Comparison of ENCODE assay signal across 12 cellular contexts in the genomic region with DNA sequence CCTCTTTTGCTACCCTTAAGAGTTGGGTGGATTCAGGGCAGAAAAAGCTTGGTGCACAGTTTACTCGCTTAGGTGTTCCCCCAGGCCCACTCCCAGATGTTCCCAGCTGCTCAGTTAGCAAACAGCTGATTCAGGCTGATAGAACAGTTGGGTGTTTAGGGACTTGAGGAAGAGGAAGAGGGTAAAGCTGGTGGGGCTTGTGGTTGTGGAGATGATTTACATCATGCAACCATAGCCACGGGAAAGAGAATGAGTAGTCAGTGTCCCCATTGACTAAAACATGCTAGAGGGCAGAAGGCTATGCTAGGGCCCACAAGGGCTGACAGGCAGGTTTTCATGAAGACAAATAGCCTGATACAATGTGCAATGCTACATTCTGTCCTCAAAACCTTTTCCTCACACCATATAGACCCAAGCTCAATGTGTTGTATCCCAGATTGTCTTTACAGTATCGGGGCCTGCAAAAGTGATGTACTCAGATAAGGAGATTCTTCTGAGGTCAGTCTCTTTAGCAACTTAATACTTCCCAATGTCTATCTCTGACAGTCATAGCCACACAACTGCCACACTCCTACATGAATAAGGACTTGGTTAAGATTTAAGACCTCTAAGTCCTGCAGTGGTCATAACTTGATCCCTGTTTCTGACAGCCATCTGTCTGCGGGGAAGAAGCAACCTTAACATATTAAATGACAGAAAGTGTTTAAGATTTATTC. TPM values are rescaled to one million over a fixed set of nuclear protein-coding genes. Genes with fewer than 3 reads are reported as not detected.
DNase-seq lines count a peak whose midpoint lies in the region; ATAC-seq lines count a peak whose summit lies in the region.
"Had no signal": no experiment of that assay in that cellular context is flagged by ENCODE, and none has a peak within 500 bp of the region (broad histone marks: within the 10 kb centered on the region; RNA-seq: fewer than 3 reads in every experiment).

No MANE protein-coding gene starts in this region.

- intact Hi-C loops in naive thymus-derived CD4-positive, alpha-beta T cell (cut with micrococcal nuclease) = no loop called here

- peak; percentile 45 for DNase-seq in Jurkat, Clone E6-1 (ENCODE audit: low read depth, low spot score)
- no peak for DNase-seq in naive thymus-derived CD4-positive, alpha-beta T cell
- DNase-seq in T-helper 2 cell (no peak), NCI-H69 (lab: John Stamatoyannopoulos, UW) (no peak), NCI-H2227 (lab: John Stamatoyannopoulos, UW; ENCODE audit: unreplicated experiment) (no peak)
- DNase-seq: CD8-positive, alpha-beta memory T cell; gastrocnemius medialis; pancreas; stimulated activated CD4-positive, alpha-beta T cell treated with anti-CD3 and anti-CD28 coated beads, Interleukin-2, amount 100 ng/mL, for 48 hours had no signal

- H3K27me3 ChIP-seq in naive thymus-derived CD4-positive, alpha-beta T cell (ENCODE audit: control insufficient read depth in 2 of 2, insufficient read depth in 2 of 2, low read length in 2 of 2) = no peaks in the 10 kb centered on the region
- H3K27me3 ChIP-seq: gastrocnemius medialis, pancreas had no signal

- no peak overlapping the region for H3K4me3 Mint-ChIP-seq in naive thymus-derived CD4-positive, alpha-beta T cell
- H3K4me3 Mint-ChIP-seq: CD8-positive, alpha-beta memory T cell had no signal

- peaks cover 0 to 10% (median 7%) of the 10 kb centered on the region in 11 donors for H3K9me3 Mint-ChIP-seq in naive thymus-derived CD4-positive, alpha-beta T cell

- ATAC-seq in GM19023 (IDR thresholded peaks at IDR 0.05; ENCODE audit: unreplicated experiment) = peak; percentile 88
- ATAC-seq in HG02642 (IDR thresholded peaks at IDR 0.05; ENCODE audit: poor library complexity, unreplicated experiment) = peak; percentile 70
- peak; percentile 40 for ATAC-seq in naive thymus-derived CD4-positive, alpha-beta T cell
- no peak for ATAC-seq in GM21390 (IDR thresholded peaks at IDR 0.05; ENCODE audit: unreplicated experiment)
- ATAC-seq: gastrocnemius medialis had no signal

- peaks cover 15 to 45% (median 20%) of the 10 kb centered on the region in 5 donors for H3K27me3 Mint-ChIP-seq in naive thymus-derived CD4-positive, alpha-beta T cell

- H3K27ac ChIP-seq in naive thymus-derived CD4-positive, alpha-beta T cell (ENCODE audit: low read depth, low read length) = no peak overlapping the region
- H3K27ac ChIP-seq: gastrocnemius medialis, pancreas had no signal

- no peaks in the 10 kb centered on the region for H3K4me1 ChIP-seq in naive thymus-derived CD4-positive, alpha-beta T cell (ENCODE audit: control insufficient read depth in 2 of 2, insufficient read depth in 2 of 2, low read length in 2 of 2)
- H3K4me1 ChIP-seq: gastrocnemius medialis, pancreas had no signal

- H3K36me3 Mint-ChIP-seq in naive thymus-derived CD4-positive, alpha-beta T cell = peaks cover 0 to 6% (median 0%) of the 10 kb centered on the region in 5 donors
- H3K36me3 Mint-ChIP-seq: CD8-positive, alpha-beta memory T cell had no signal

- POLR2A ChIA-PET in naive thymus-derived CD4-positive, alpha-beta T cell (lab: Charles Lee) = no interaction called here

- no peak overlapping the region for H3K4me3 ChIP-seq in Jurkat, Clone E6-1 (ENCODE audit: low read length)
- H3K4me3 ChIP-seq in naive thymus-derived CD4-positive, alpha-beta T cell (ENCODE audit: low read length) = no peak overlapping the region
- H3K4me3 ChIP-seq: gastrocnemius medialis, pancreas had no signal

- H3K9me3 ChIP-seq in naive thymus-derived CD4-positive, alpha-beta T cell (ENCODE audit: control insufficient read depth in 2 of 3, low read length in 3 of 3) = no peaks in the 10 kb centered on the region
- H3K9me3 ChIP-seq: gastrocnemius medialis, pancreas had no signal

- CTCF ChIA-PET in naive thymus-derived CD4-positive, alpha-beta T cell (lab: Charles Lee) = no interaction called here

- no peaks in the 10 kb centered on the region for H3K4me1 Mint-ChIP-seq in naive thymus-derived CD4-positive, alpha-beta T cell
- H3K4me1 Mint-ChIP-seq: CD8-positive, alpha-beta memory T cell had no signal

- H3K27ac Mint-ChIP-seq in naive thymus-derived CD4-positive, alpha-beta T cell = no peak overlapping the region
- H3K27ac Mint-ChIP-seq: CD8-positive, alpha-beta memory T cell had no signal

- no peaks in the 10 kb centered on the region for H3K36me3 ChIP-seq in naive thymus-derived CD4-positive, alpha-beta T cell (ENCODE audit: control insufficient read depth in 2 of 3, insufficient read depth in 3 of 3, low read length in 3 of 3)
- H3K36me3 ChIP-seq: gastrocnemius medialis, pancreas had no signal

RNA-seq across cellular contexts. Expression of a gene that starts 15.6 kb away (rescaled TPM):
- not detected for polyA plus RNA-seq in Jurkat, Clone E6-1 (2012; ENCODE audit: insufficient read depth, insufficient read length)
- under 1 TPM in 3 of 5 experiments, not detected in 2; 0.12 to 0.35 (median 0.19) TPM for total RNA-seq in naive thymus-derived CD4-positive, alpha-beta T cell
- not detected for polyA plus RNA-seq in naive thymus-derived CD4-positive, alpha-beta T cell
- polyA plus RNA-seq: CD8-positive, alpha-beta memory T cell had no signal
